Comparison of ENCODE assay signal across 20 cellular contexts in genomic region chr17:40484973-40485530, GRCh38. TPM values are rescaled to one million over a fixed set of nuclear protein-coding genes. Genes with fewer than 3 reads are reported as not detected.
DNase-seq lines count a peak whose midpoint lies in the region; ATAC-seq and TF ChIP-seq lines count a peak whose summit lies in the region.
"Had no signal": no experiment of that assay in that cellular context is flagged by ENCODE, and none has a peak within 500 bp of the region (broad histone marks: within the 10 kb centered on the region; RNA-seq: fewer than 3 reads in every experiment).

No MANE protein-coding gene starts in this region.

- no peaks in the 10 kb centered on the region for H3K9me3 ChIP-seq in adipocyte (ENCODE audit: control insufficient read depth, low read length)
- no peaks in the 10 kb centered on the region for H3K9me3 ChIP-seq in thyroid gland
- H3K9me3 ChIP-seq: tibial artery had no signal

- H3K4me3 Mint-ChIP-seq in activated CD4-positive, alpha-beta T cell treated with anti-CD3 and anti-CD28 coated beads for 36 hours = no peak overlapping the region
- H3K4me3 Mint-ChIP-seq: GM23338, nephron progenitor cell had no signal

- H2BK5ac ChIP-seq in mesendoderm (ENCODE audit: low read length) = no peak overlapping the region

- no peak for DNase-seq in activated CD4-positive, alpha-beta T cell treated with anti-CD3 and anti-CD28 coated beads for 36 hours
- DNase-seq in activated CD4-positive, alpha-beta T cell treated with anti-CD3 and anti-CD28 coated beads for 1 hour = no peak
- DNase-seq in adipocyte (ENCODE audit: low read depth) = no peak
- no peak for DNase-seq in mesendoderm
- DNase-seq in thyroid gland = no peak
- DNase-seq in inferior parietal cortex (ENCODE audit: extremely low spot score) = no peak
- DNase-seq in central memory CD4-positive, alpha-beta T cell = no peak
- no peak for DNase-seq in HUDEP-2 (lab: John Stamatoyannopoulos, UW; ENCODE audit: unreplicated experiment in 76 of 76)
- DNase-seq: activated naive CD4-positive, alpha-beta T cell treated with anti-CD3 and anti-CD28 coated beads, Interleukin-2, amount 50 U/mL, for 16 hours; effector memory CD4-positive, alpha-beta T cell; foreskin melanocyte; NCI-H1694 treated with DMSO at 0.1 percent for 48 hours; NCI-H510A treated with DMSO at 0.1 percent for 48 hours; nephron progenitor cell; retina; stimulated activated CD4-positive, alpha-beta T cell treated with anti-CD3 and anti-CD28 coated beads, Interleukin-4, amount 100 ng/mL, for 4 hours; tibial artery had no signal

- peak overlapping the region; percentile 80 for H3K27ac Mint-ChIP-seq in activated CD4-positive, alpha-beta T cell treated with anti-CD3 and anti-CD28 coated beads for 36 hours
- H3K27ac Mint-ChIP-seq: GM23338, nephron progenitor cell had no signal

- H4K5ac ChIP-seq in mesendoderm (ENCODE audit: low read length) = no peak overlapping the region

- no peaks in the 10 kb centered on the region for H3K9me3 Mint-ChIP-seq in activated CD4-positive, alpha-beta T cell treated with anti-CD3 and anti-CD28 coated beads for 36 hours (ENCODE audit: low read depth)
- H3K9me3 Mint-ChIP-seq: nephron progenitor cell had no signal

- no peaks in the 10 kb centered on the region for H3K79me1 ChIP-seq in mesendoderm (ENCODE audit: low read length)

- no peak overlapping the region for H3K23ac ChIP-seq in mesendoderm (ENCODE audit: low read length)

- H3K4me1 Mint-ChIP-seq in activated CD4-positive, alpha-beta T cell treated with anti-CD3 and anti-CD28 coated beads for 36 hours = peaks cover 81% of the 10 kb centered on the region

- H3K36me3 Mint-ChIP-seq in activated CD4-positive, alpha-beta T cell treated with anti-CD3 and anti-CD28 coated beads for 36 hours (ENCODE audit: low read depth) = no peaks in the 10 kb centered on the region

- H3K4me2 ChIP-seq in mesendoderm (ENCODE audit: low read length) = no peak overlapping the region
- H3K4me2 ChIP-seq: GM23338 had no signal

- no CpG with 5 or more reads among the region's 7 CpGs for WGBS in mesendoderm (ENCODE audit: extremely low coverage, insufficient coverage, low lambda C conversion rate)
- WGBS in thyroid gland, 2 donors = 82 to 83% methylated on average over 7 of the region's 7 CpGs

- H3K4me1 ChIP-seq in adipocyte (ENCODE audit: control insufficient read depth, insufficient read depth, low read length) = peaks cover 36% of the 10 kb centered on the region
- peaks cover 30% of the 10 kb centered on the region for H3K4me1 ChIP-seq in mesendoderm (ENCODE audit: control insufficient read depth, low read depth, low read length)
- peaks cover 8 to 38% of the 10 kb centered on the region in 2 donors for H3K4me1 ChIP-seq in thyroid gland

- no peak overlapping the region for H3K4ac ChIP-seq in mesendoderm (ENCODE audit: low read depth, low read length)

- H2AK5ac ChIP-seq in mesendoderm (ENCODE audit: low read length) = peak overlapping the region; percentile 7

- no peak for TF ChIP-seq POLR2A in thyroid gland (IDR thresholded peaks at IDR 0.05)

- H3K27me3 ChIP-seq in adipocyte (replicated peaks; ENCODE audit: control insufficient read depth, insufficient read depth, low read length) (no peaks in the 10 kb centered on the region), mesendoderm (ENCODE audit: insufficient read depth, low read length, poor library complexity) (no peaks in the 10 kb centered on the region), thyroid gland (no peaks in the 10 kb centered on the region)
- H3K27me3 ChIP-seq: cardiac muscle cell, tibial artery had no signal

- no peaks in the 10 kb centered on the region for H3K36me3 ChIP-seq in adipocyte (ENCODE audit: control insufficient read depth, insufficient read depth, low read length, severe bottlenecking)
- no peaks in the 10 kb centered on the region for H3K36me3 ChIP-seq in mesendoderm (ENCODE audit: control insufficient read depth, insufficient read depth, low read length)
- H3K36me3 ChIP-seq in thyroid gland = peaks cover 0 to 3% of the 10 kb centered on the region in 2 donors
- H3K36me3 ChIP-seq: cardiac muscle cell, tibial artery had no signal

- no peak for TF ChIP-seq CTCF in thyroid gland (IDR thresholded peaks at IDR 0.05)

- H3K27ac ChIP-seq in mesendoderm (ENCODE audit: low read depth, low read length) (no peak overlapping the region), thyroid gland (peak overlapping the region in 2 of 3 donors; percentile 61 to 83)
- H3K27ac ChIP-seq: cardiac muscle cell had no signal

- H3K9ac ChIP-seq in adipocyte (ENCODE audit: low read length) (peak overlapping the region; percentile 68), mesendoderm (ENCODE audit: low read length) (no peak overlapping the region)

- no peak for ATAC-seq in activated CD4-positive, alpha-beta T cell treated with anti-CD3 and anti-CD28 coated beads for 36 hours
- ATAC-seq: GM23338 had no signal

- intact Hi-C loops in activated CD4-positive, alpha-beta T cell treated with anti-CD3 and anti-CD28 coated beads for 36 hours (cut with DNase I, micrococcal nuclease) = loop anchor here in 1 of 2 experiments (5.0 kb wide), 1 partner anchor 43 kb away; the partner anchor contains the start of gene IGFBP4
- intact Hi-C loops in thyroid gland (cut with DNase I) = no loop called here

- POLR2A ChIA-PET in activated CD4-positive, alpha-beta T cell treated with anti-CD3 and anti-CD28 coated beads for 36 hours (lab: Charles Lee) = interaction anchor here (2.2 kb wide), 1 partner anchor 57 kb away, joined by 7 read pairs; no protein-coding TSS in a partner anchor

- no peaks in the 10 kb centered on the region for H3K27me3 Mint-ChIP-seq in activated CD4-positive, alpha-beta T cell treated with anti-CD3 and anti-CD28 coated beads for 36 hours

- peak overlapping the region; percentile 23 for H2BK15ac ChIP-seq in mesendoderm (replicated peaks; ENCODE audit: low read depth)

- CTCF ChIA-PET in activated CD4-positive, alpha-beta T cell treated with anti-CD3 and anti-CD28 coated beads for 36 hours (lab: Charles Lee) = interaction anchor here (1.5 kb wide), 1 partner anchor 49 kb away, joined by 5 read pairs; no protein-coding TSS in a partner anchor

- peak overlapping the region; percentile 86 for H3K56ac ChIP-seq in mesendoderm (ENCODE audit: low read length)

- no peak overlapping the region for H2BK120ac ChIP-seq in mesendoderm (ENCODE audit: low read depth, low read length)

- H3K18ac ChIP-seq in mesendoderm (ENCODE audit: low read length) = no peak overlapping the region

- H4K8ac ChIP-seq in mesendoderm (ENCODE audit: low read depth, low read length) = no peak overlapping the region

- no peak overlapping the region for H3K4me3 ChIP-seq in adipocyte (ENCODE audit: low read length)
- H3K4me3 ChIP-seq in mesendoderm (ENCODE audit: low read length) = no peak overlapping the region
- no peak overlapping the region for H3K4me3 ChIP-seq in thyroid gland (replicated peaks in 1 of 3)
- H3K4me3 ChIP-seq: cardiac muscle cell, GM23338, tibial artery had no signal

- no peaks in the 10 kb centered on the region for H3K79me2 ChIP-seq in mesendoderm (ENCODE audit: control insufficient read depth, insufficient read depth, low read length)

RNA-seq across cellular contexts. Expression of gene TNS4, which starts 16.4 kb away (rescaled TPM):
- total RNA-seq in activated CD4-positive, alpha-beta T cell treated with anti-CD3 and anti-CD28 coated beads for 36 hours = 10 to 100 TPM; 10.8 to 12.8 TPM
- 5.7 TPM for polyA plus RNA-seq in mesendoderm (2013, experiment 1 of 2)
- polyA plus RNA-seq in mesendoderm (2013, experiment 2 of 2) = 4.9 TPM
- 10 to 100 TPM in 2 of 4 donors, 1 to 10 TPM in 2; 5.4 to 24.7 (median 16.2) TPM for total RNA-seq in thyroid gland
- total RNA-seq: A673, cardiac muscle cell had no signal
- polyA plus RNA-seq: cardiac muscle cell had no signal

RNA-seq across cellular contexts. Expression of gene IGFBP4, which starts 41.8 kb away (rescaled TPM):
- total RNA-seq in activated CD4-positive, alpha-beta T cell treated with anti-CD3 and anti-CD28 coated beads for 36 hours = 10 to 100 TPM; 40.2 to 45.6 TPM
- polyA plus RNA-seq in mesendoderm (2013, experiment 1 of 2) = 39.6 TPM
- polyA plus RNA-seq in mesendoderm (2013, experiment 2 of 2) = 39.0 TPM
- 100 to 1,000 TPM; 234 to 334 (median 274) TPM for total RNA-seq in thyroid gland

Comparison
In these comparisons a context has a peak if more than half of its experiments do, and no peak if none do; other contexts are left out.
1. RNA of gene IGFBP4, which starts 41.8 kb away (total RNA-seq): 234 to 334 TPM in thyroid gland; 40.2 to 45.6 TPM in activated CD4-positive, alpha-beta T cell treated with anti-CD3 and anti-CD28 coated beads for 36 hours; every median in the first group is over 4 times any median in the second.